ENCODE assay signal across 12 cellular contexts in the genomic region with DNA sequence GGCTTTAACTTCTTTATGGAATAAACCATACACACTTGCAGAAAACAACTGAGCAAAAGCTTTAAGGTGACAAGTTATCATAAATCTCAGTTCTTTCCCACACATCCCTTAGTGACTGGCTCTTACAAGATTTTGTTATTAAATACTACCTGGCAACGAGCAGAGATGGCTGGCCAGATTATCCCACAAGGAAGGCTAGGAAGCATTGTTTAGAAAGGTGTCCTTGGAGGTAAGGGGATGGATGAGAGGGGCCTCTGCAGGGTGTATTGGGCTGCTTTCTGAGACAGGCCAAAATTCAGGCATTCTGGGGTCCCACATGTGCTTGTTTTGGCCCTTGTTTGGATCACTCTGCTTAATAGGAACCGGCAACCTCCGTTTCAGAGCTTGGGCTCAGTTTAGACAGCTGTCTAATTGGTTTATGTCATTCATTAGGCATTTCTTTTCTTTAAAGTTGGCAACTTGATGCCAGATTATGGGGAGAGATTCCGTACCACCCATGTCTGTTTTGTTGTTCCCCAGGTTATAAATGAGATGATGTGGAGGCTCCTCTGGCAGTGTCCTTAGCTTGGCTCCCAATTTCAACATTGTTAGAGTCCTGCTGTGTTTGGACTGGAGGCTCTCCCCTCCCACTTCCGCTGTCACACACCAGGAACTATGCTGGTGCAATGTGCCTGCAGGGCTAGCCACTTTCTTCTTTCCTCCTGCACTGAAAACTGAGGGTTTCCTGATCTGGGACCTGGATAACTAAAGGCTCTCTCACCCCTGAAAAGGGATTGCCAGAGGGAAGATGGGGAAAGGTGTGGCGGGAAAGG.
DNase-seq lines count a peak whose midpoint lies in the region; ATAC-seq, FAIRE-seq and TF ChIP-seq lines count a peak whose summit lies in the region.
"Had no signal": no experiment of that assay in that cellular context is flagged by ENCODE, and none has a peak within 500 bp of the region (broad histone marks: within the 10 kb centered on the region; RNA-seq: fewer than 3 reads in every experiment).

No MANE protein-coding gene starts in this region.

- no peaks in the 10 kb centered on the region for H3K36me3 ChIP-seq in transverse colon
- H3K36me3 ChIP-seq in Peyer's patch, result no peaks in the 10 kb centered on the region

- H3K9me3 ChIP-seq in transverse colon (no peaks in the 10 kb centered on the region), Peyer's patch (no peaks in the 10 kb centered on the region)

- no peak for TF ChIP-seq EP300 in transverse colon (IDR thresholded peaks at IDR 0.05; ENCODE audit: low read depth)

- H3K27me3 ChIP-seq in transverse colon (no peaks in the 10 kb centered on the region), Peyer's patch (no peaks in the 10 kb centered on the region)

- no peak for TF ChIP-seq CTCF in transverse colon (IDR thresholded peaks at IDR 0.05)
- TF ChIP-seq CTCF in Peyer's patch (IDR thresholded peaks at IDR 0.05), result no peak

- intact Hi-C loops in transverse colon (cut with DNase I; ENCODE audit: low total_unique reads), result loop anchor here (5.0 kb wide), 1 partner anchor 1511 kb away; no protein-coding TSS in a partner anchor

- in situ Hi-C loops in transverse colon (cut with MboI; ENCODE audit: low pct_ligation_motif_present in 1 of 4, low pct_unique_long_range_greater_than_20kb in 1 of 4, low sequenced_read_pairs in 3 of 4), result no loop called here

- WGBS in transverse colon (ENCODE audit: low coverage in 1 of 2), 2 donors, result 63 to 66% methylated on average over 4 to 6 of the region's 6 CpGs

- TF ChIP-seq POLR2A in transverse colon (IDR thresholded peaks at IDR 0.05) (no peak), Peyer's patch (IDR thresholded peaks at IDR 0.05) (no peak), GM12891 (IDR thresholded peaks at IDR 0.05; ENCODE audit: low read depth, low read length) (no peak)

- H3K4me1 ChIP-seq in transverse colon, result no peaks in the 10 kb centered on the region
- H3K4me1 ChIP-seq in Peyer's patch, result no peaks in the 10 kb centered on the region

- no peak for FAIRE-seq in GM12891 (lab: Jason Lieb, UNC)

- ATAC-seq in HG03108 (IDR thresholded peaks at IDR 0.05; ENCODE audit: unreplicated experiment), result no peak
- ATAC-seq: activated naive CD8-positive, alpha-beta T cell treated with anti-CD3 and anti-CD28 coated beads, Interleukin-2, amount 50 U/mL, for 24 hours; HCT116 had no signal

- DNase-seq in LHCN-M2 (ENCODE audit: low read depth), result peak; percentile 77
- peak; percentile 33 to 53 for DNase-seq in NOMO-1 (lab: John Stamatoyannopoulos, UW; ENCODE audit: unreplicated experiment in 2 of 2)
- no peak for DNase-seq in epithelial cell of prostate (ENCODE audit: low read depth, low spot score)
- DNase-seq in transverse colon, result peak; percentile 10
- no peak for DNase-seq in Peyer's patch
- DNase-seq in GM12891 (ENCODE audit: insufficient read length, low spot score), result no peak
- DNase-seq: activated B cell treated with CpG ODN at 0.5 μM for 24 hours; activated naive CD8-positive, alpha-beta T cell treated with anti-CD3 and anti-CD28 coated beads, Interleukin-2, amount 50 U/mL, for 24 hours; CD4-positive, alpha-beta T cell; NCI-H774 had no signal

- H3K4me3 ChIP-seq in transverse colon (no peak overlapping the region), Peyer's patch (no peak overlapping the region)

- H3K27ac ChIP-seq in epithelial cell of prostate (peak overlapping the region; percentile 69), transverse colon (no peak overlapping the region), Peyer's patch (no peak overlapping the region)

TF ChIP-seq in GM12891, 5 proteins besides CTCF, POLR2A, EP300 and RAD21:
- TF ChIP-seq POU2F2 (IDR thresholded peaks at IDR 0.05; ENCODE audit: low read depth, low read length), result no peak
- no peak for TF ChIP-seq TAF1 (IDR thresholded peaks at IDR 0.05; ENCODE audit: low read depth, low read length)
- no peak for TF ChIP-seq POLR2AphosphoS5 (IDR thresholded peaks at IDR 0.05; ENCODE audit: low read depth, low read length)
- no peak for TF ChIP-seq PAX5 (IDR thresholded peaks at IDR 0.05; ENCODE audit: insufficient read depth, low read length, severe bottlenecking)
- no peak for TF ChIP-seq SPI1 (IDR thresholded peaks at IDR 0.05; ENCODE audit: low read depth, low read length)

Comparison
In these comparisons a context has a peak if more than half of its experiments do, and no peak if none do; other contexts are left out.
1. DNase-seq: peak in LHCN-M2 (single experiment), NOMO-1 (2 of 2) and transverse colon (single experiment); none in epithelial cell of prostate (single experiment), Peyer's patch (0 of 3) and GM12891 (single experiment).